Comparison of ENCODE assay signal across 17 cellular contexts in the genomic region with DNA sequence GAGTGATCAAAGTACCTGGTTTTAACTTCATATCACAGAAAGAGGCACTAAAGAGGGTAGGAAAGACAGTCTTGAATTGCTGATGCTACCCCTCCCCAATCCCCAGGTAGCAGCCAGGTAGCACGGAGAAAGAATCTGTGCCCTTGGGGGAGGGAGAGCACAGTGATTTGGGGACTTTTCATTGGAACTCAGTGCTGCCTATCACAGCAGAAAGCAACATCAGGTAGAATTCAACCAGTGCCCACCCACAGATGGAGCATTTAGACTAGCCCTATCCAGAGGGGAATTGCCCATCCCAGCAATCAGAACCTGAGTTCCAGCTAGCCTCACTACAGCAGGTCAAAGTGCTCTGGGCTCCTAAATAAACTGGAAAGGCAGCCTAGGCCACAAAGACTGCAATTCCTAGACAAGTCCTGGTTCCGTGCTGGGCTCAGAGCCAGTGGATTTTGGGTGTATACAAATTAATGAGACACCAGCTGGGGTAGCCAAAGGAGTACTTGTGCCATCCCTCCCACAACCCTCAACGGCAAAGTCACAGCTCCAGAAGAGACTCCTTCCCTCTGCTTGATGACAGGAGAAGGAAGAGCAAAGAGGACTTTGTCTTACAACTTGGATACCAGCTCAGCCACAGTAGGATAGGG.
DNase-seq lines count a peak whose midpoint lies in the region; ATAC-seq, FAIRE-seq and TF ChIP-seq lines count a peak whose summit lies in the region.
"Had no signal": no experiment of that assay in that cellular context is flagged by ENCODE, and none has a peak within 500 bp of the region (broad histone marks: within the 10 kb centered on the region; RNA-seq: fewer than 3 reads in every experiment).

No MANE protein-coding gene starts in this region.

- H4K5ac ChIP-seq in H9 (ENCODE audit: insufficient read length, low read depth, low read length), result no peak overlapping the region

- H4K91ac ChIP-seq in H9 (ENCODE audit: insufficient read length, low read depth, low read length) (no peak overlapping the region), trophoblast cell (ENCODE audit: low read depth, low read length) (no peak overlapping the region)

- H4K20me1 ChIP-seq in H9 (ENCODE audit: control insufficient read depth, insufficient read depth, insufficient read length), result no peaks in the 10 kb centered on the region
- no peaks in the 10 kb centered on the region for H4K20me1 ChIP-seq in astrocyte (ENCODE audit: insufficient read depth, low read length)

- no peaks in the 10 kb centered on the region for H3K36me3 ChIP-seq in astrocyte (ENCODE audit: insufficient read depth, low read length)
- no peaks in the 10 kb centered on the region for H3K36me3 ChIP-seq in iPS DF 6.9 (ENCODE audit: control insufficient read depth, insufficient read depth, low read length)
- H3K36me3 ChIP-seq in adrenal gland (replicated peaks in 1 of 2), result no peaks in the 10 kb centered on the region
- H3K36me3 ChIP-seq in trophoblast cell (ENCODE audit: control insufficient read depth in 1 of 2, insufficient read depth in 2 of 2, low read length in 2 of 2), result peaks cover 0 to 1% of the 10 kb centered on the region in 2 experiments
- H3K36me3 ChIP-seq: BE2C had no signal

- H3K4me2 ChIP-seq in H9 (ENCODE audit: insufficient read depth, insufficient read length, low read length), result no peak overlapping the region
- H3K4me2 ChIP-seq in astrocyte (ENCODE audit: low read length), result peak overlapping the region; percentile 39
- no peak overlapping the region for H3K4me2 ChIP-seq in trophoblast cell (ENCODE audit: low read length)

- H3K4me3 Mint-ChIP-seq in H9 (no peak overlapping the region), astrocyte (ENCODE audit: unreplicated experiment) (no peak overlapping the region)
- H3K4me3 Mint-ChIP-seq in activated CD8-positive, alpha-beta T cell treated with anti-CD3 and anti-CD28 coated beads, Interleukin-2, amount 10 ng/mL, durations not matched to agents 7 days and 5 days, result no peak overlapping the region
- H3K4me3 Mint-ChIP-seq: CD4-positive, alpha-beta memory T cell; IgD-negative memory B cell had no signal

- H3K79me2 ChIP-seq in H9 (ENCODE audit: insufficient read depth, low read length), result no peaks in the 10 kb centered on the region
- H3K79me2 ChIP-seq in astrocyte (ENCODE audit: insufficient read depth, low read length), result no peaks in the 10 kb centered on the region
- H3K79me2 ChIP-seq in trophoblast cell (ENCODE audit: control insufficient read depth, insufficient read depth, low read length, poor library complexity), result no peaks in the 10 kb centered on the region

- H3K9me3 Mint-ChIP-seq in H9, result peaks cover 19 to 72% of the 10 kb centered on the region in 2 experiments
- H3K9me3 Mint-ChIP-seq in astrocyte (ENCODE audit: unreplicated experiment), result no peaks in the 10 kb centered on the region
- no peaks in the 10 kb centered on the region for H3K9me3 Mint-ChIP-seq in activated CD8-positive, alpha-beta T cell treated with anti-CD3 and anti-CD28 coated beads, Interleukin-2, amount 10 ng/mL, durations not matched to agents 7 days and 5 days (ENCODE audit: insufficient read depth)

- H2AFZ ChIP-seq in H9 (ENCODE audit: low read length), result no peak overlapping the region
- H2AFZ ChIP-seq in astrocyte (ENCODE audit: low read depth, low read length), result no peak overlapping the region
- no peak overlapping the region for H2AFZ ChIP-seq in trophoblast cell (ENCODE audit: insufficient read depth, low read length, poor library complexity)

- H4K8ac ChIP-seq in H9 (replicated peaks; ENCODE audit: insufficient read length, low read depth, low read length) (no peak overlapping the region), trophoblast cell (ENCODE audit: low read depth, low read length) (no peak overlapping the region)

- no peak overlapping the region for H3K23ac ChIP-seq in H9 (ENCODE audit: insufficient read length, low read depth, low read length)
- no peak overlapping the region for H3K23ac ChIP-seq in trophoblast cell (ENCODE audit: low read length)

- H3K4me1 Mint-ChIP-seq in H9, result no peaks in the 10 kb centered on the region
- H3K4me1 Mint-ChIP-seq in astrocyte (ENCODE audit: low read depth, unreplicated experiment), result no peaks in the 10 kb centered on the region
- no peaks in the 10 kb centered on the region for H3K4me1 Mint-ChIP-seq in activated CD8-positive, alpha-beta T cell treated with anti-CD3 and anti-CD28 coated beads, Interleukin-2, amount 10 ng/mL, durations not matched to agents 7 days and 5 days (ENCODE audit: low read depth)
- H3K4me1 Mint-ChIP-seq: CD4-positive, alpha-beta memory T cell; IgD-negative memory B cell had no signal

- H3K27me3 Mint-ChIP-seq in H9 (ENCODE audit: low read depth) (no peaks in the 10 kb centered on the region), astrocyte (ENCODE audit: low read depth, unreplicated experiment) (peaks cover 5% of the 10 kb centered on the region)
- H3K27me3 Mint-ChIP-seq in activated CD8-positive, alpha-beta T cell treated with anti-CD3 and anti-CD28 coated beads, Interleukin-2, amount 10 ng/mL, durations not matched to agents 7 days and 5 days (ENCODE audit: low read depth), result no peaks in the 10 kb centered on the region
- H3K27me3 Mint-ChIP-seq: IgD-negative memory B cell had no signal

- POLR2A ChIA-PET in activated CD8-positive, alpha-beta T cell treated with anti-CD3 and anti-CD28 coated beads, Interleukin-2, amount 10 ng/mL, durations not matched to agents 7 days and 5 days (lab: Charles Lee), result no interaction called here

- TF ChIP-seq POLR2A in adrenal gland (IDR thresholded peaks at IDR 0.05), result no peak

- no peak for ATAC-seq in activated CD8-positive, alpha-beta T cell treated with anti-CD3 and anti-CD28 coated beads, Interleukin-2, amount 10 ng/mL, durations not matched to agents 7 days and 5 days

- FAIRE-seq in astrocyte (lab: Jason Lieb, UNC), result peak; percentile 9
- FAIRE-seq: GM12892, H54 had no signal

- no peak overlapping the region for H2BK15ac ChIP-seq in H9 (ENCODE audit: low read depth, low read length)

- peak; percentile 8 for DNase-seq in EH (ENCODE audit: low read depth)
- DNase-seq in H9, result peak; percentile 41
- no peak for DNase-seq in astrocyte (ENCODE audit: low read depth)
- DNase-seq in iPS DF 6.9 (ENCODE audit: low read depth, low spot score), result peak; percentile 7
- DNase-seq in adrenal gland, result no peak
- DNase-seq in activated CD8-positive, alpha-beta T cell treated with anti-CD3 and anti-CD28 coated beads, Interleukin-2, amount 10 ng/mL, durations not matched to agents 7 days and 5 days, result no peak
- DNase-seq in trophoblast cell, result no peak
- DNase-seq in NCI-H1105 (lab: John Stamatoyannopoulos, UW), result no peak
- DNase-seq: 8988T; BE2C; CD4-positive, alpha-beta memory T cell; DMS79; GDM1 had no signal

- intact Hi-C loops in adrenal gland (cut with DNase I), result no loop called here

- H2BK5ac ChIP-seq in H9 (ENCODE audit: insufficient read length, low read length) (no peak overlapping the region), trophoblast cell (ENCODE audit: low read depth, low read length, poor library complexity) (no peak overlapping the region)

- H3K4me3 ChIP-seq in astrocyte (ENCODE audit: insufficient read depth, low read depth, low read length), result no peak overlapping the region
- H3K4me3 ChIP-seq in iPS DF 6.9 (ENCODE audit: low read length), result no peak overlapping the region
- H3K4me3 ChIP-seq in adrenal gland, result no peak overlapping the region
- no peak overlapping the region for H3K4me3 ChIP-seq in trophoblast cell (ENCODE audit: low read depth, low read length)

- H3K79me1 ChIP-seq in H9 (ENCODE audit: insufficient read depth, low read depth, low read length, poor library complexity, severe bottlenecking) (no peaks in the 10 kb centered on the region), trophoblast cell (ENCODE audit: low read length) (no peaks in the 10 kb centered on the region)

- H3K27me3 ChIP-seq in H9 (ENCODE audit: insufficient read depth, low read length) (no peaks in the 10 kb centered on the region), astrocyte (ENCODE audit: insufficient read depth, low read length) (no peaks in the 10 kb centered on the region), iPS DF 6.9 (ENCODE audit: control insufficient read depth, insufficient read depth, low read length) (no peaks in the 10 kb centered on the region), adrenal gland (no peaks in the 10 kb centered on the region), trophoblast cell (ENCODE audit: insufficient read depth, low read length) (no peaks in the 10 kb centered on the region)
- H3K27me3 ChIP-seq: BE2C had no signal

- H2BK20ac ChIP-seq in H9 (ENCODE audit: low read depth, low read length, poor library complexity, severe bottlenecking), result no peak overlapping the region

- no peak overlapping the region for H3K4ac ChIP-seq in H9 (ENCODE audit: low read depth, low read length)
- no peak overlapping the region for H3K4ac ChIP-seq in trophoblast cell (ENCODE audit: low read depth, low read length)

- no peaks in the 10 kb centered on the region for H3K23me2 ChIP-seq in H9 (ENCODE audit: insufficient read length, low read depth, low read length, poor library complexity, severe bottlenecking)

- H3K36me3 Mint-ChIP-seq in H9 (ENCODE audit: insufficient read depth in 1 of 3, low read depth in 3 of 3), result peaks cover 6 to 9% (median 6%) of the 10 kb centered on the region in 3 experiments; a peak in 6 of 7 replicates
- H3K36me3 Mint-ChIP-seq in astrocyte (ENCODE audit: low read depth, unreplicated experiment), result no peaks in the 10 kb centered on the region
- H3K36me3 Mint-ChIP-seq in activated CD8-positive, alpha-beta T cell treated with anti-CD3 and anti-CD28 coated beads, Interleukin-2, amount 10 ng/mL, durations not matched to agents 7 days and 5 days (ENCODE audit: low read depth), result no peaks in the 10 kb centered on the region
- H3K36me3 Mint-ChIP-seq: CD4-positive, alpha-beta memory T cell; IgD-negative memory B cell had no signal

- H2BK12ac ChIP-seq in H9 (ENCODE audit: insufficient read length, low read depth, low read length), result no peak overlapping the region
- H2BK12ac ChIP-seq in trophoblast cell (ENCODE audit: low read length), result no peak overlapping the region

- H3K56ac ChIP-seq in H9 (ENCODE audit: insufficient read length, low read depth, low read length), result no peak overlapping the region

- H3K9me3 ChIP-seq in H9 (ENCODE audit: control insufficient read depth, low read depth, low read length) (peaks cover 27% of the 10 kb centered on the region), astrocyte (ENCODE audit: insufficient read depth, low read depth, low read length) (no peaks in the 10 kb centered on the region), iPS DF 6.9 (ENCODE audit: control insufficient read depth, insufficient read depth, low read length) (no peaks in the 10 kb centered on the region), adrenal gland (replicated peaks in 1 of 3) (no peaks in the 10 kb centered on the region), trophoblast cell (ENCODE audit: insufficient read depth, low read depth, low read length) (no peaks in the 10 kb centered on the region)
- H3K9me3 ChIP-seq: BE2C had no signal

- H3T11ph ChIP-seq in H9 (ENCODE audit: low read length), result no peak overlapping the region

- no peak overlapping the region for H3K27ac ChIP-seq in H9 (ENCODE audit: insufficient read length, low read depth, low read length)
- no peak overlapping the region for H3K27ac ChIP-seq in astrocyte (ENCODE audit: low read depth, low read length)
- no peak overlapping the region for H3K27ac ChIP-seq in iPS DF 6.9 (ENCODE audit: low read length)
- no peak overlapping the region for H3K27ac ChIP-seq in adrenal gland
- H3K27ac ChIP-seq in trophoblast cell (ENCODE audit: low read depth, low read length), result no peak overlapping the region
- H3K27ac ChIP-seq: C4-2B had no signal

- no CpG with 5 or more reads among the region's 3 CpGs for WGBS in H9 (ENCODE audit: extremely low coverage, insufficient read length, low lambda C conversion rate)
- no CpG with 5 or more reads among the region's 3 CpGs for WGBS in iPS DF 6.9 (ENCODE audit: insufficient coverage, insufficient read length)
- 58 to 77% (median 62%) methylated on average over 2 to 3 of the region's 3 CpGs for WGBS in adrenal gland, 4 donors
- no CpG with 5 or more reads among the region's 3 CpGs for whole genome bisulfite sequencing in trophoblast cell (ENCODE audit: extremely low coverage, insufficient coverage, insufficient read length)

- CTCF ChIA-PET in activated CD8-positive, alpha-beta T cell treated with anti-CD3 and anti-CD28 coated beads, Interleukin-2, amount 10 ng/mL, durations not matched to agents 7 days and 5 days (lab: Charles Lee), result no interaction called here

- TF ChIP-seq CTCF in H9 (conservative IDR thresholded peaks at IDR 0.05), result no peak
- no peak for TF ChIP-seq CTCF in astrocyte (IDR thresholded peaks at IDR 0.05; ENCODE audit: insufficient read depth, low read depth, low read length)
- no peak for TF ChIP-seq CTCF in adrenal gland (IDR thresholded peaks at IDR 0.05)

- H3K9ac ChIP-seq in H9 (ENCODE audit: extremely low read depth, insufficient read length, low read length) (no peak overlapping the region), astrocyte (ENCODE audit: low read length) (no peak overlapping the region), trophoblast cell (ENCODE audit: low read length) (no peak overlapping the region)

- H2AK5ac ChIP-seq in H9 (ENCODE audit: insufficient read length, low read length), result no peak overlapping the region
- H2AK5ac ChIP-seq in trophoblast cell (ENCODE audit: low read length), result no peak overlapping the region

- H4K12ac ChIP-seq in trophoblast cell (ENCODE audit: low read depth, low read length), result no peak overlapping the region

- no peak overlapping the region for H2BK120ac ChIP-seq in H9 (ENCODE audit: low read depth, low read length, poor library complexity, severe bottlenecking)
- no peak overlapping the region for H2BK120ac ChIP-seq in trophoblast cell (ENCODE audit: insufficient read depth, low read length, poor library complexity)

- H3K18ac ChIP-seq in H9 (ENCODE audit: insufficient read length, low read depth, low read length) (no peak overlapping the region), trophoblast cell (ENCODE audit: low read length) (no peak overlapping the region)

- H3K4me1 ChIP-seq in H9 (ENCODE audit: insufficient read depth, low read length), result no peaks in the 10 kb centered on the region
- peaks cover 2% of the 10 kb centered on the region for H3K4me1 ChIP-seq in astrocyte (ENCODE audit: insufficient read depth, low read length)
- no peaks in the 10 kb centered on the region for H3K4me1 ChIP-seq in iPS DF 6.9 (ENCODE audit: control insufficient read depth, insufficient read depth, low read length)
- H3K4me1 ChIP-seq in adrenal gland (replicated peaks in 1 of 2), result no peaks in the 10 kb centered on the region
- H3K4me1 ChIP-seq in trophoblast cell (ENCODE audit: control insufficient read depth in 1 of 2, insufficient read depth in 2 of 2, low read length in 2 of 2), result no peaks in the 10 kb centered on the region
- H3K4me1 ChIP-seq: BE2C had no signal

- no peak overlapping the region for H3K27ac Mint-ChIP-seq in H9
- no peak overlapping the region for H3K27ac Mint-ChIP-seq in astrocyte (ENCODE audit: unreplicated experiment)
- no peak overlapping the region for H3K27ac Mint-ChIP-seq in activated CD8-positive, alpha-beta T cell treated with anti-CD3 and anti-CD28 coated beads, Interleukin-2, amount 10 ng/mL, durations not matched to agents 7 days and 5 days
- H3K27ac Mint-ChIP-seq: CD4-positive, alpha-beta memory T cell; IgD-negative memory B cell had no signal

- H3K14ac ChIP-seq in H9 (ENCODE audit: insufficient read depth, low read length) (no peak overlapping the region), trophoblast cell (ENCODE audit: low read length) (no peak overlapping the region)

Comparison
In these comparisons a context has a peak if more than half of its experiments do, and no peak if none do; other contexts are left out.
1. DNase-seq: peak in EH (single experiment), H9 (single experiment) and iPS DF 6.9 (single experiment); none in astrocyte (single experiment), adrenal gland (0 of 7), activated CD8-positive, alpha-beta T cell treated with anti-CD3 and anti-CD28 coated beads, Interleukin-2, amount 10 ng/mL, durations not matched to agents 7 days and 5 days (single experiment), trophoblast cell (0 of 2) and NCI-H1105 (single experiment).